In the genomic region with DNA sequence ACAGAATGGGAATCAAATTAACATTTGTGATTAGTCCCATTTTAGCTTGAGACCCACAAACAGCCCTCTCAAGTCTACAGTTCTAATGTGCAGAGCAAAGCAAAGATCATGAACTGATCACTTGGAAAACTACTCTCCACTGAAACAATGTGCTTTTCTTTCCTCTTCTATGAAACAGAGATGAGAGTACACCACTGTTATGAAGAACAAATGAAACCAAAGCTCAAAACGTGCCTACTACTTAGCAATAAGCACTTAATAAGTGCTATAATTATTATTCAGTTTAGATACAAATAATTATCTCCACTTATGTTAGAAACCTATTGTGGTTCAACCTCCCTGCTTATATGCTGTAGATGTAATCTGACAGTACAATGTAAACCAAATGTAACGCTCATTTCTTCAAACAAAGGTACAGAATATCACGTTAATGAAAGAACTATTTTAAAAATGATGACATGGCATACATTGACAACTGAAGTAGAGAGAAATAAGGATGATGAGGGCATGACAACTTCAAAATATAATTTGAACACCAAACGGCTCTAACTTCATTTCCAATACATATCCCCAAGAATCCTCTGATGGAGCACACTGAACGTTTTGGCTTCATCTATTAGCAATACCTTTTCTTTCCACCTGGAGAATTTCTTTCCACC, we compare ENCODE assay signal across 2 cellular contexts.
TF ChIP-seq lines count a peak whose summit lies in the region.

No MANE protein-coding gene starts in this region.

TF ChIP-seq in H1, 55 proteins besides CTCF, POLR2A, EP300 and RAD21:
- no peak for TF ChIP-seq KDM5A (IDR thresholded peaks at IDR 0.05; ENCODE audit: low read length)
- TF ChIP-seq, protein P1, sequence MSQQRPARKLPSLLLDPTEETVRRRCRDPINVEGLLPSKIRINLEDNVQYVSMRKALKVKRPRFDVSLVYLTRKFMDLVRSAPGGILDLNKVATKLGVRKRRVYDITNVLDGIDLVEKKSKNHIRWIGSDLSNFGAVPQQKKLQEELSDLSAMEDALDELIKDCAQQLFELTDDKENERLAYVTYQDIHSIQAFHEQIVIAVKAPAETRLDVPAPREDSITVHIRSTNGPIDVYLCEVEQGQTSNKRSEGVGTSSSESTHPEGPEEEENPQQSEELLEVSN (IDR thresholded peaks at IDR 0.05), result no peak
- TF ChIP-seq FOSL1 (IDR thresholded peaks at IDR 0.05; ENCODE audit: insufficient read depth, low read depth, low read length), result no peak
- no peak for TF ChIP-seq SP2 (IDR thresholded peaks at IDR 0.05; ENCODE audit: low read length)
- no peak for TF ChIP-seq TAF1 (IDR thresholded peaks at IDR 0.05; ENCODE audit: low read depth, low read length)
- no peak for TF ChIP-seq JUN (IDR thresholded peaks at IDR 0.05; ENCODE audit: low read depth, low read length)
- no peak for TF ChIP-seq CBX5 (IDR thresholded peaks at IDR 0.05; ENCODE audit: low read depth, low read length)
- no peak for TF ChIP-seq TAF7 (optimal IDR thresholded peaks at IDR 0.05; ENCODE audit: borderline replicate concordance, low read depth, low read length)
TF ChIP-seq in H1: peak in this region for 0.

TF ChIP-seq in neural cell, 6 proteins besides CTCF, POLR2A, EP300 and RAD21:
- TF ChIP-seq MXI1 (conservative IDR thresholded peaks at IDR 0.05; ENCODE audit: poor library complexity, severe bottlenecking), result no peak
- TF ChIP-seq, protein P2, sequence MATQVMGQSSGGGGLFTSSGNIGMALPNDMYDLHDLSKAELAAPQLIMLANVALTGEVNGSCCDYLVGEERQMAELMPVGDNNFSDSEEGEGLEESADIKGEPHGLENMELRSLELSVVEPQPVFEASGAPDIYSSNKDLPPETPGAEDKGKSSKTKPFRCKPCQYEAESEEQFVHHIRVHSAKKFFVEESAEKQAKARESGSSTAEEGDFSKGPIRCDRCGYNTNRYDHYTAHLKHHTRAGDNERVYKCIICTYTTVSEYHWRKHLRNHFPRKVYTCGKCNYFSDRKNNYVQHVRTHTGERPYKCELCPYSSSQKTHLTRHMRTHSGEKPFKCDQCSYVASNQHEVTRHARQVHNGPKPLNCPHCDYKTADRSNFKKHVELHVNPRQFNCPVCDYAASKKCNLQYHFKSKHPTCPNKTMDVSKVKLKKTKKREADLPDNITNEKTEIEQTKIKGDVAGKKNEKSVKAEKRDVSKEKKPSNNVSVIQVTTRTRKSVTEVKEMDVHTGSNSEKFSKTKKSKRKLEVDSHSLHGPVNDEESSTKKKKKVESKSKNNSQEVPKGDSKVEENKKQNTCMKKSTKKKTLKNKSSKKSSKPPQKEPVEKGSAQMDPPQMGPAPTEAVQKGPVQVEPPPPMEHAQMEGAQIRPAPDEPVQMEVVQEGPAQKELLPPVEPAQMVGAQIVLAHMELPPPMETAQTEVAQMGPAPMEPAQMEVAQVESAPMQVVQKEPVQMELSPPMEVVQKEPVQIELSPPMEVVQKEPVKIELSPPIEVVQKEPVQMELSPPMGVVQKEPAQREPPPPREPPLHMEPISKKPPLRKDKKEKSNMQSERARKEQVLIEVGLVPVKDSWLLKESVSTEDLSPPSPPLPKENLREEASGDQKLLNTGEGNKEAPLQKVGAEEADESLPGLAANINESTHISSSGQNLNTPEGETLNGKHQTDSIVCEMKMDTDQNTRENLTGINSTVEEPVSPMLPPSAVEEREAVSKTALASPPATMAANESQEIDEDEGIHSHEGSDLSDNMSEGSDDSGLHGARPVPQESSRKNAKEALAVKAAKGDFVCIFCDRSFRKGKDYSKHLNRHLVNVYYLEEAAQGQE (IDR thresholded peaks at IDR 0.05; ENCODE audit: borderline replicate concordance), result no peak
- TF ChIP-seq POLR2AphosphoS5 (IDR thresholded peaks at IDR 0.05), result no peak
- TF ChIP-seq SMC3 (conservative IDR thresholded peaks at IDR 0.05; ENCODE audit: poor library complexity), result no peak
- TF ChIP-seq TAF1 (IDR thresholded peaks at IDR 0.05; ENCODE audit: low read depth), result no peak
- no peak for TF ChIP-seq EZH2 (IDR thresholded peaks at IDR 0.05; ENCODE audit: borderline replicate concordance, insufficient read depth, low read length, poor library complexity, severe bottlenecking)
